ENCODE assay signal across 6 cellular contexts in the genomic region with DNA sequence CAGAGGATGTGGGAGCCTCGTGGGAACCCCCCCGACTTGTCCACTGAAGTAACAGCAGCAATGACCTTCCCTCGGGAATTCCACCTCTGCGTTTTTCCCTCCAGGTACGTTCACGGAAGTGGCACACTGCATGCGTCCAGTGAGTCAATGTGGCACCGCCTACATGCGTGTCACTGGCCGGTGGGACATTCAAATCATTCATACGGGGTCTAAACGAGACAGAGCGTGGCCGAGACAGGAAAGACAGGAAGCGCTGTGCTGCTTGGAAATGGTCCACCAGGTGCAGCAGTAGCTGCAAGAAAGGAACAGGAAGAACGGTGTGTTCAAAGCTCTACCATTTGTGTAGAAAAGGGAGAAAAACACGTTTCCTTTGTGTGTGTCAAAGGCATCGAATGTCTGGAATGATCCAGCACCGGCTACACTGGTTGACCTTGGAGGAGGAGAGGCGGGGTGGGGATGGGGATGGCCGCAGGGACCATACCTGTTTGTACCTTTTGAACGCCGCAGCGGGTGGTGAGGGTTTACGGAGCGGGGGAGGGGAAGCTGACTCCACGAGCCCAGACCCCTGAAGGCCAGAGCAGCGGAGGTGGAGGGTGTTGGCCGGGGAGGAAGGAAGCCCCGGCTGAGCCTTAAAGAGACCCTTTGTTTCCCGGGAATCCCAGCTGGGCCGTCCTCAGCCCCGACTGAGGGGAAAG. TPM values are rescaled to one million over a fixed set of nuclear protein-coding genes. Genes with fewer than 3 reads are reported as not detected.
DNase-seq lines count a peak whose midpoint lies in the region; ATAC-seq lines count a peak whose summit lies in the region.

No MANE protein-coding gene starts in this region.

- no peak overlapping the region for H3K9ac ChIP-seq in rectal smooth muscle tissue (ENCODE audit: low read length)

- H3K4me3 ChIP-seq in rectal smooth muscle tissue (ENCODE audit: low read length): peak overlapping the region; percentile 34

- DNase-seq in activated gamma-delta T cell treated with Interleukin-2 at 50 U/mL for 16 hours: peak; percentile 36
- no peak for DNase-seq in activated gamma-delta T cell (lab: John Stamatoyannopoulos, UW)
- peak; percentile 34 to 70 for DNase-seq in dermis microvascular lymphatic vessel endothelial cell (ENCODE audit: low read depth in 2 of 2)

- H3K27ac ChIP-seq in rectal smooth muscle tissue (ENCODE audit: low read depth, low read length): no peak overlapping the region

- H3K4me1 ChIP-seq in rectal smooth muscle tissue (ENCODE audit: control insufficient read depth, insufficient read depth, low read length): peaks cover 5% of the 10 kb centered on the region

- ATAC-seq in GM18867 (IDR thresholded peaks at IDR 0.05; ENCODE audit: unreplicated experiment): no peak
- no peak for ATAC-seq in GM19452 (IDR thresholded peaks at IDR 0.05; ENCODE audit: unreplicated experiment)

- H3K27me3 ChIP-seq in rectal smooth muscle tissue (ENCODE audit: control insufficient read depth, insufficient read depth, low read length): no peaks in the 10 kb centered on the region

- no peaks in the 10 kb centered on the region for H3K36me3 ChIP-seq in rectal smooth muscle tissue (ENCODE audit: control insufficient read depth, insufficient read depth, low read length)

RNA-seq across cellular contexts. Expression of gene PGAP6, which starts 1.7 kb away (rescaled TPM):
- 66.6 and 120 TPM in 2 replicates for total RNA-seq in dermis microvascular lymphatic vessel endothelial cell

RNA-seq across cellular contexts. Expression of gene MRPL28, which starts 13.1 kb away (rescaled TPM):
- total RNA-seq in dermis microvascular lymphatic vessel endothelial cell: 60.3 and 77.0 TPM in 2 replicates

RNA-seq across cellular contexts. Expression of gene NME4, which starts 13.5 kb away (rescaled TPM):
- total RNA-seq in dermis microvascular lymphatic vessel endothelial cell: 45.4 and 50.3 TPM in 2 replicates

RNA-seq across cellular contexts. Expression of gene DECR2, which starts 18.2 kb away (rescaled TPM):
- total RNA-seq in dermis microvascular lymphatic vessel endothelial cell: 11.4 and 19.2 TPM in 2 replicates

RNA-seq across cellular contexts. Expression of gene AXIN1, which starts 30.9 kb away (rescaled TPM):
- total RNA-seq in dermis microvascular lymphatic vessel endothelial cell: 13.6 and 19.7 TPM in 2 replicates
